Comparison of ENCODE assay signal across 18 cellular contexts in the genomic region with DNA sequence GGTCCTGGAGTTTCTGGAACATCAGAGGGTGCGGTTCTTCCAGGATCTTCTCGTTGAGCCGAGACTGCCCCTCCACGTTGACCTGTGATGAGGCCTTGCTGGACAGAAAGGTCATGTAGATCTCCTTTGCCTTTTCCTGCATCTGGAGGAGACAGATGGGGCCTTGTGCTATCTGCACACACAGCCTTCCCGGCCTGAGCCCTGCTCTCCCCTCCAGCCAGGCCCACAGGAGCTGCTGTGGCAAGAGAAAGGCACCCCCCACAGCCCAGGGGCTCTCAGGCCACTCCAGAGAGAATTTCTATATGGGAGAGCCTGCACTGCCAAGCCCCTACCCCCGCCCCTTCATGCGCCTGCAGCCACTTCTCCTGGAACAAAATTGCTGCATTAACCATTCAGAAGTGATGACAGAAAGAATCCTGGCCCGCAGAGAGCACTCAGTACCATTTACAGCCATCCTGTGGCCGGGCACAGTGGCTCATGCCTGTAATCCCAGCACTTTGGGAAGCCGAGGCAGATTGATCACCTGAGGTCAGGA. TPM values are rescaled to one million over a fixed set of nuclear protein-coding genes. Genes with fewer than 3 reads are reported as not detected.
DNase-seq lines count a peak whose midpoint lies in the region; ATAC-seq, FAIRE-seq and TF ChIP-seq lines count a peak whose summit lies in the region.
"Had no signal": no experiment of that assay in that cellular context is flagged by ENCODE, and none has a peak within 500 bp of the region (broad histone marks: within the 10 kb centered on the region; RNA-seq: fewer than 3 reads in every experiment).

No MANE protein-coding gene starts in this region.

- CTCF ChIA-PET in activated CD8-positive, alpha-beta T cell treated with anti-CD3 and anti-CD28 coated beads for 36 hours (lab: Charles Lee), result interaction anchor here (1.4 to 6.0 kb wide), 5 partner anchors 13 to 200 kb away, joined by 3 to 38 read pairs (median 4); partner anchors contain the start of gene RGS10

- peaks cover 60% of the 10 kb centered on the region for H3K36me3 Mint-ChIP-seq in activated CD4-positive, alpha-beta T cell treated with anti-CD3 and anti-CD28 coated beads, Interleukin-2, amount 10 ng/mL, durations not matched to agents 24 days and 14 days (ENCODE audit: low read depth)
- peaks cover 69% of the 10 kb centered on the region for H3K36me3 Mint-ChIP-seq in activated CD8-positive, alpha-beta T cell treated with anti-CD3 and anti-CD28 coated beads for 36 hours (ENCODE audit: low read depth)
- peaks cover 0 to 65% (median 24%) of the 10 kb centered on the region in 3 donors for H3K36me3 Mint-ChIP-seq in naive thymus-derived CD8-positive, alpha-beta T cell

- H3K27me3 ChIP-seq in DOHH2 (ENCODE audit: control insufficient read depth, low read length) (no peaks in the 10 kb centered on the region), WERI-Rb-1 (ENCODE audit: insufficient read depth, low read depth, severe bottlenecking) (no peaks in the 10 kb centered on the region)
- H3K27me3 ChIP-seq: upper lobe of right lung had no signal

- no peaks in the 10 kb centered on the region for H3K9me3 ChIP-seq in DOHH2 (ENCODE audit: control insufficient read depth, insufficient read depth, low read length)
- no peaks in the 10 kb centered on the region for H3K9me3 ChIP-seq in WERI-Rb-1 (ENCODE audit: severe bottlenecking)
- H3K9me3 ChIP-seq: upper lobe of right lung had no signal

- H3K27ac Mint-ChIP-seq in activated CD4-positive, alpha-beta T cell treated with anti-CD3 and anti-CD28 coated beads, Interleukin-2, amount 10 ng/mL, durations not matched to agents 24 days and 14 days, result peak overlapping the region; percentile 90
- H3K27ac Mint-ChIP-seq in activated CD8-positive, alpha-beta T cell treated with anti-CD3 and anti-CD28 coated beads for 36 hours, result peak overlapping the region; percentile 77
- peak overlapping the region; percentile 88 to 99 (median 96) for H3K27ac Mint-ChIP-seq in naive thymus-derived CD8-positive, alpha-beta T cell

- H3K79me2 ChIP-seq in DOHH2 (ENCODE audit: control insufficient read depth, low read length), result peaks cover 3% of the 10 kb centered on the region; the same call in 1 of the 2 replicates

- no peaks in the 10 kb centered on the region for H3K9me3 Mint-ChIP-seq in activated CD4-positive, alpha-beta T cell treated with anti-CD3 and anti-CD28 coated beads, Interleukin-2, amount 10 ng/mL, durations not matched to agents 24 days and 14 days
- no peaks in the 10 kb centered on the region for H3K9me3 Mint-ChIP-seq in activated CD8-positive, alpha-beta T cell treated with anti-CD3 and anti-CD28 coated beads for 36 hours
- H3K9me3 Mint-ChIP-seq in naive thymus-derived CD8-positive, alpha-beta T cell, result no peaks in the 10 kb centered on the region
- H3K9me3 Mint-ChIP-seq: activated T-cell treated with anti-CD3 and anti-CD28 coated beads, Interleukin-2, amount 50 U/mL, for 72 hours; stimulated activated naive CD8-positive, alpha-beta T cell treated with anti-CD3 and anti-CD28 coated beads, Interleukin-15, amount 100 ng/mL, for 72 hours had no signal

- H4K20me1 ChIP-seq in DOHH2 (ENCODE audit: control insufficient read depth, insufficient read depth, low read depth, low read length), result no peaks in the 10 kb centered on the region

- FAIRE-seq in D721Med (lab: Jason Lieb, UNC), result no peak
- FAIRE-seq: A204.1, endothelial cell of umbilical vein had no signal

- POLR2A ChIA-PET in activated CD8-positive, alpha-beta T cell treated with anti-CD3 and anti-CD28 coated beads for 36 hours (lab: Charles Lee), result interaction anchor here (0.8 to 6.2 kb wide), 4 partner anchors 10 to 25 kb away, joined by 3 to 58 read pairs (median 31); partner anchors contain the start of gene RGS10
- POLR2A ChIA-PET in naive thymus-derived CD8-positive, alpha-beta T cell (lab: Charles Lee), result interaction anchor here (0.6 to 28.6 kb wide), 9 partner anchors 10 to 378 kb away, joined by 3 to 674 read pairs (median 6); partner anchors contain the start of gene RGS10

- H3K4me1 ChIP-seq in DOHH2 (ENCODE audit: control insufficient read depth, low read length), result peaks cover 46% of the 10 kb centered on the region

- H3K4me2 ChIP-seq in DOHH2 (ENCODE audit: low read length), result peak overlapping the region; percentile 85

- H3K27ac ChIP-seq in DOHH2 (ENCODE audit: low read depth, low read length) (peak overlapping the region; percentile 96), WERI-Rb-1 (no peak overlapping the region)
- H3K27ac ChIP-seq: upper lobe of right lung had no signal

- H3K4me3 ChIP-seq in DOHH2 (ENCODE audit: low read length), result peak overlapping the region; percentile 69
- H3K4me3 ChIP-seq in WERI-Rb-1 (ENCODE audit: low read depth, low read length), result no peak overlapping the region
- H3K4me3 ChIP-seq: upper lobe of right lung had no signal

- ATAC-seq in activated CD8-positive, alpha-beta T cell treated with anti-CD3 and anti-CD28 coated beads for 36 hours, result no peak
- ATAC-seq in naive thymus-derived CD8-positive, alpha-beta T cell, result no peak

- peaks cover 24% of the 10 kb centered on the region for H3F3A ChIP-seq in DOHH2 (ENCODE audit: control insufficient read depth, insufficient read depth)

- intact Hi-C loops in activated CD4-positive, alpha-beta T cell treated with anti-CD3 and anti-CD28 coated beads, Interleukin-2, amount 10 ng/mL, durations not matched to agents 24 days and 14 days (cut with micrococcal nuclease), result loop anchor here (1.0 to 5.0 kb wide), 4 partner anchors 13 to 137 kb away; partner anchors contain the start of gene BAG3
- intact Hi-C loops in activated CD8-positive, alpha-beta T cell treated with anti-CD3 and anti-CD28 coated beads for 36 hours (cut with micrococcal nuclease), result no loop called here

- peak overlapping the region; percentile 17 for H3K4me3 Mint-ChIP-seq in activated CD4-positive, alpha-beta T cell treated with anti-CD3 and anti-CD28 coated beads, Interleukin-2, amount 10 ng/mL, durations not matched to agents 24 days and 14 days
- H3K4me3 Mint-ChIP-seq in activated CD8-positive, alpha-beta T cell treated with anti-CD3 and anti-CD28 coated beads for 36 hours, result no peak overlapping the region
- H3K4me3 Mint-ChIP-seq in naive thymus-derived CD8-positive, alpha-beta T cell, result peak overlapping the region in 9 of 10 donors; percentile 36 to 85 (median 79)

- no peak for DNase-seq in activated CD4-positive, alpha-beta T cell treated with anti-CD3 and anti-CD28 coated beads, Interleukin-2, amount 10 ng/mL, durations not matched to agents 24 days and 14 days
- DNase-seq in activated CD4-positive, alpha-beta T cell treated with anti-CD3 and anti-CD28 coated beads for 48 hours, result no peak
- no peak for DNase-seq in activated CD8-positive, alpha-beta T cell treated with anti-CD3 and anti-CD28 coated beads for 36 hours
- no peak for DNase-seq in naive thymus-derived CD8-positive, alpha-beta T cell
- DNase-seq in hypothalamus (lab: John Stamatoyannopoulos, UW), result no peak
- no peak for DNase-seq in WERI-Rb-1
- no peak for DNase-seq in D721Med (ENCODE audit: insufficient read length, low spot score)
- DNase-seq: activated T-cell treated with anti-CD3 and anti-CD28 coated beads, Interleukin-2, amount 50 U/mL, for 72 hours; hippocampal formation; MM.1S; NCI-H187; NCI-H226; SHP77; stimulated activated naive CD8-positive, alpha-beta T cell treated with anti-CD3 and anti-CD28 coated beads, Interleukin-15, amount 100 ng/mL, for 72 hours; upper lobe of right lung had no signal

- no peaks in the 10 kb centered on the region for H3K9me2 ChIP-seq in DOHH2 (replicated peaks; ENCODE audit: control insufficient read depth, low read length)

- no peaks in the 10 kb centered on the region for H3K27me3 Mint-ChIP-seq in activated CD4-positive, alpha-beta T cell treated with anti-CD3 and anti-CD28 coated beads, Interleukin-2, amount 10 ng/mL, durations not matched to agents 24 days and 14 days
- H3K27me3 Mint-ChIP-seq in activated CD8-positive, alpha-beta T cell treated with anti-CD3 and anti-CD28 coated beads for 36 hours, result no peaks in the 10 kb centered on the region
- H3K27me3 Mint-ChIP-seq in naive thymus-derived CD8-positive, alpha-beta T cell, result no peaks in the 10 kb centered on the region
- H3K27me3 Mint-ChIP-seq: stimulated activated naive CD8-positive, alpha-beta T cell treated with anti-CD3 and anti-CD28 coated beads, Interleukin-15, amount 100 ng/mL, for 72 hours had no signal

- peaks cover 34% of the 10 kb centered on the region for H3K36me3 ChIP-seq in DOHH2 (ENCODE audit: control insufficient read depth, low read length)
- H3K36me3 ChIP-seq in WERI-Rb-1, result peaks cover 21% of the 10 kb centered on the region
- H3K36me3 ChIP-seq: upper lobe of right lung had no signal

- H3K4me1 Mint-ChIP-seq in activated CD4-positive, alpha-beta T cell treated with anti-CD3 and anti-CD28 coated beads, Interleukin-2, amount 10 ng/mL, durations not matched to agents 24 days and 14 days, result peaks cover 54% of the 10 kb centered on the region
- H3K4me1 Mint-ChIP-seq in activated CD8-positive, alpha-beta T cell treated with anti-CD3 and anti-CD28 coated beads for 36 hours (ENCODE audit: low read depth), result peaks cover 75% of the 10 kb centered on the region
- H3K4me1 Mint-ChIP-seq in naive thymus-derived CD8-positive, alpha-beta T cell, result peaks cover 33 to 87% (median 80%) of the 10 kb centered on the region in 4 donors

- TF ChIP-seq CTCF in DOHH2 (IDR thresholded peaks at IDR 0.05; ENCODE audit: low read depth, low read length, poor library complexity, severe bottlenecking) (no peak), WERI-Rb-1 (IDR thresholded peaks at IDR 0.05; ENCODE audit: low read depth, low read length) (no peak), D721Med (IDR thresholded peaks at IDR 0.05; ENCODE audit: insufficient read depth, missing control alignments) (no peak)
- TF ChIP-seq CTCF in activated CD8-positive, alpha-beta T cell treated with anti-CD3 and anti-CD28 coated beads for 36 hours (IDR thresholded peaks at IDR 0.05), result no peak

RNA-seq across cellular contexts. Expression of gene RGS10, which starts 26.9 kb away (rescaled TPM):
- 137 TPM in 2 replicates for total RNA-seq in activated CD4-positive, alpha-beta T cell treated with anti-CD3 and anti-CD28 coated beads, Interleukin-2, amount 10 ng/mL, durations not matched to agents 24 days and 14 days
- total RNA-seq in activated CD8-positive, alpha-beta T cell treated with anti-CD3 and anti-CD28 coated beads for 36 hours, result 100 to 1,000 TPM; 207 to 220 TPM
- 100 to 1,000 TPM; 251 to 268 TPM for total RNA-seq in naive thymus-derived CD8-positive, alpha-beta T cell
- polyA plus RNA-seq in naive thymus-derived CD8-positive, alpha-beta T cell, result 100 to 1,000 TPM; 409 to 533 (median 504) TPM
